Comparison of ENCODE assay signal across 8 cellular contexts in genomic region chr10:132571565-132572544, GRCh38. TPM values are rescaled to one million over a fixed set of nuclear protein-coding genes. Genes with fewer than 3 reads are reported as not detected.
DNase-seq lines count a peak whose midpoint lies in the region; ATAC-seq and TF ChIP-seq lines count a peak whose summit lies in the region.

No MANE protein-coding gene starts in this region.

- H3K9me3 Mint-ChIP-seq in natural killer cell treated with Interleukin-12 subunit alpha and Interleukin-12 subunit beta and Interleukin-15 and Interleukin-18, amount 100 ng/mL, for 72 hours = no peaks in the 10 kb centered on the region

- H3K4me1 Mint-ChIP-seq in natural killer cell treated with Interleukin-12 subunit alpha and Interleukin-12 subunit beta and Interleukin-15 and Interleukin-18, amount 100 ng/mL, for 72 hours (ENCODE audit: low read depth in 2 of 2) = peaks cover 6 to 23% of the 10 kb centered on the region in 2 donors

- CTCF ChIA-PET in HEK293T (lab: Yijun Ruan, JAX) = interaction anchor here (0.6 kb wide), 3 partner anchors 10 to 81 kb away, joined by 3 to 4 read pairs (median 3); no protein-coding TSS in a partner anchor

- no peak overlapping the region for H3K27ac Mint-ChIP-seq in natural killer cell treated with Interleukin-12 subunit alpha and Interleukin-12 subunit beta and Interleukin-15 and Interleukin-18, amount 100 ng/mL, for 72 hours

- peak overlapping the region; percentile 4 for H3K4me3 ChIP-seq in epithelial cell of esophagus (ENCODE audit: low read length)

- DNase-seq in NK-92 treated with Interleukin-12 subunit alpha and Interleukin-12 subunit beta, amount 100 ng/mL, for 24 hours (lab: John Stamatoyannopoulos, UW) = peak; percentile 97
- DNase-seq in NK-92 (lab: John Stamatoyannopoulos, UW; ENCODE audit: unreplicated experiment) (no peak), HEK293T (ENCODE audit: extremely low spot score) (peak; percentile 59), LoVo (ENCODE audit: low spot score) (peak; percentile 86), epithelial cell of esophagus (ENCODE audit: low read depth) (peak; percentile 94), NCI-H1092 (lab: John Stamatoyannopoulos, UW) (no peak)
- DNase-seq in activated CD4-positive, alpha-beta T cell treated with anti-CD3 and anti-CD28 coated beads for 4 hours = peak; percentile 51 to 52
- peak; percentile 82 for DNase-seq in natural killer cell treated with Interleukin-12 subunit alpha and Interleukin-12 subunit beta and Interleukin-15 and Interleukin-18, amount 100 ng/mL, for 72 hours (ENCODE audit: low spot score)

- no peaks in the 10 kb centered on the region for H3K36me3 Mint-ChIP-seq in natural killer cell treated with Interleukin-12 subunit alpha and Interleukin-12 subunit beta and Interleukin-15 and Interleukin-18, amount 100 ng/mL, for 72 hours

- no peaks in the 10 kb centered on the region for H3K27me3 Mint-ChIP-seq in natural killer cell treated with Interleukin-12 subunit alpha and Interleukin-12 subunit beta and Interleukin-15 and Interleukin-18, amount 100 ng/mL, for 72 hours

- no peak for TF ChIP-seq CTCF in epithelial cell of esophagus (IDR thresholded peaks at IDR 0.05; ENCODE audit: insufficient read depth, low read depth, low read length, missing control alignments)

- H3K4me3 Mint-ChIP-seq in natural killer cell treated with Interleukin-12 subunit alpha and Interleukin-12 subunit beta and Interleukin-15 and Interleukin-18, amount 100 ng/mL, for 72 hours = no peak overlapping the region

- peak; percentile 79 to 83 for ATAC-seq in natural killer cell treated with Interleukin-12 subunit alpha and Interleukin-12 subunit beta and Interleukin-15 and Interleukin-18, amount 100 ng/mL, for 72 hours

- POLR2A ChIA-PET in HEK293T (lab: Yijun Ruan, JAX) = no interaction called here

TF ChIP-seq in HEK293T, 16 proteins besides CTCF, POLR2A, EP300 and RAD21:
- TF ChIP-seq SP1 (IDR thresholded peaks at IDR 0.05) (no peak), LEF1 (IDR thresholded peaks at IDR 0.05; ENCODE audit: borderline replicate concordance) (no peak), ELF4 (IDR thresholded peaks at IDR 0.05) (no peak), SUZ12 (IDR thresholded peaks at IDR 0.05) (no peak), L3MBTL2 (conservative IDR thresholded peaks at IDR 0.05) (no peak)

RNA-seq across cellular contexts. Expression of gene INPP5A, which starts 34.3 kb away (rescaled TPM):
- total RNA-seq in natural killer cell treated with Interleukin-12 subunit alpha and Interleukin-12 subunit beta and Interleukin-15 and Interleukin-18, amount 100 ng/mL, for 72 hours = 10 to 100 TPM; 14.8 to 18.6 TPM

Comparison
In these comparisons a context has a peak if more than half of its experiments do, and no peak if none do; other contexts are left out.
1. DNase-seq: peak in NK-92 treated with Interleukin-12 subunit alpha and Interleukin-12 subunit beta, amount 100 ng/mL, for 24 hours (single experiment), HEK293T (single experiment), LoVo (single experiment), activated CD4-positive, alpha-beta T cell treated with anti-CD3 and anti-CD28 coated beads for 4 hours (2 of 2), epithelial cell of esophagus (single experiment) and natural killer cell treated with Interleukin-12 subunit alpha and Interleukin-12 subunit beta and Interleukin-15 and Interleukin-18, amount 100 ng/mL, for 72 hours (single experiment); none in NK-92 (single experiment) and NCI-H1092 (single experiment).